8 cellular contexts compared by ENCODE assay signal in genomic region chr7:43649755-43650274, GRCh38.
DNase-seq lines count a peak whose midpoint lies in the region; ATAC-seq, FAIRE-seq and TF ChIP-seq lines count a peak whose summit lies in the region.

No MANE protein-coding gene starts in this region.

- POLR2A ChIA-PET in HCT116 (lab: Charles Lee), result no interaction called here

- H4K20me1 ChIP-seq in HCT116 (ENCODE audit: insufficient read depth), result no peaks in the 10 kb centered on the region; the same call in 1 of the 2 replicates

- H3K27me3 ChIP-seq in HCT116 (ENCODE audit: insufficient read depth, low read length) (no peaks in the 10 kb centered on the region), tibial artery (no peaks in the 10 kb centered on the region)

- H3K4me1 ChIP-seq in HCT116 (ENCODE audit: control insufficient read depth in 1 of 2, insufficient read depth in 2 of 2, low read length in 2 of 2), result peaks cover 54 to 63% of the 10 kb centered on the region in 2 experiments
- H3K4me1 ChIP-seq in tibial artery, result peaks cover 0 to 77% (median 66%) of the 10 kb centered on the region in 4 donors

- no peak for TF ChIP-seq RAD21 in HCT116 (IDR thresholded peaks at IDR 0.05; ENCODE audit: low read depth)

- H2AFZ ChIP-seq in HCT116 (ENCODE audit: low read depth, low read length, poor library complexity, severe bottlenecking), result no peak overlapping the region

- TF ChIP-seq POLR2A in HCT116 (IDR thresholded peaks at IDR 0.05; ENCODE audit: borderline replicate concordance, extremely low read depth, insufficient read depth, insufficient read length), result no peak

- H3K79me2 ChIP-seq in HCT116 (ENCODE audit: insufficient read depth, low read length), result peaks cover 85% of the 10 kb centered on the region

- H3K27ac ChIP-seq in HCT116 (ENCODE audit: low read depth, low read length) (peak overlapping the region; percentile 38; the same call in 1 of the 2 replicates), tibial artery (peak overlapping the region; percentile 82 to 91), substantia nigra (ENCODE audit: low read depth, low read length, poor library complexity, severe bottlenecking) (no peak overlapping the region)

- no peaks in the 10 kb centered on the region for H3K9me3 ChIP-seq in HCT116 (ENCODE audit: control insufficient read depth in 1 of 2, insufficient read depth in 1 of 2, low read depth in 1 of 2, low read length in 2 of 2)
- no peaks in the 10 kb centered on the region for H3K9me3 ChIP-seq in tibial artery

- peak; percentile 49 for DNase-seq in GM18507 (ENCODE audit: extremely low spot score, insufficient read length, low read depth)
- no peak for DNase-seq in HCT116 (ENCODE audit: low read depth, low spot score)
- peak; percentile 92 for DNase-seq in NAMALWA (ENCODE audit: low spot score)
- DNase-seq in activated T-cell treated with anti-CD3 and anti-CD28 coated beads, Interleukin-2, amount 50 U/mL, for 48 hours, result peak; percentile 65 to 69
- peak; percentile 79 for DNase-seq in kidney tubule cell (ENCODE audit: low spot score)
- no peak for DNase-seq in tibial artery
- DNase-seq in NCI-H1417 (lab: John Stamatoyannopoulos, UW), result no peak
- DNase-seq in substantia nigra (lab: John Stamatoyannopoulos, UW), result no peak

- RAD21 ChIA-PET in HCT116 (lab: Charles Lee; ENCODE audit: low non-redundant PET in 1 of 2, low total read pairs in 2 of 2, uncharacterized antibody in 2 of 2, unreplicated experiment in 2 of 2), result no interaction called here

- BruUV-seq in HCT116 (replicated peaks; lab: Mats Ljungman, UMichigan), result no TSS peak

- peak overlapping the region; percentile 71 for H3K4me2 ChIP-seq in HCT116 (ENCODE audit: low read length)

- H3K9me2 ChIP-seq in HCT116 (ENCODE audit: insufficient read depth), result no peaks in the 10 kb centered on the region

- CTCF ChIA-PET in HCT116 (lab: Charles Lee), result interaction anchor here (1.0 to 1.5 kb wide), 3 partner anchors 10 to 67 kb away, joined by 3 to 4 read pairs (median 3); no protein-coding TSS in a partner anchor

- H3K36me3 ChIP-seq in HCT116 (ENCODE audit: control insufficient read depth in 1 of 2, insufficient read depth in 2 of 2, low read length in 2 of 2) (peaks cover 0 to 21% of the 10 kb centered on the region in 2 experiments; a peak in 1 of 4 replicates), tibial artery (peaks cover 0 to 3% (median 0%) of the 10 kb centered on the region in 3 donors)

- intact Hi-C loops in HCT116 (cut with micrococcal nuclease), result no loop called here
- intact Hi-C loops in tibial artery (cut with DNase I; ENCODE audit: low total_unique reads), result loop anchor here (10.0 kb wide), 1 partner anchor 65 kb away; the partner anchor contains the start of gene STK17A

- no peak for TF ChIP-seq CTCF in HCT116 (IDR thresholded peaks at IDR 0.05 in 2 of 3, conservative IDR thresholded peaks at IDR 0.05 in 1 of 3; ENCODE audit: borderline replicate concordance in 1 of 3, insufficient read depth in 1 of 3, low read depth in 2 of 3, low read length in 2 of 3)
- no peak for TF ChIP-seq CTCF in tibial artery (IDR thresholded peaks at IDR 0.05)

- peak; percentile 97 for FAIRE-seq in GM18507 (lab: Jason Lieb, UNC)

- H3K9ac ChIP-seq in HCT116 (ENCODE audit: low read length), result peak overlapping the region; percentile 31

- ATAC-seq in HCT116, result no peak

- H3K4me3 ChIP-seq in HCT116 (replicated peaks in 1 of 2; ENCODE audit: low read depth in 1 of 2, low read length in 2 of 2) (0 out of 4 replicates have a peak overlapping the region, but pooled peaks of 1 of the 2 experiments have one; percentile 4), tibial artery (no peak overlapping the region)

TF ChIP-seq in HCT116, 20 proteins besides CTCF, POLR2A, EP300 and RAD21:
- TF ChIP-seq SP1 (IDR thresholded peaks at IDR 0.05; ENCODE audit: low read depth), result no peak
- TF ChIP-seq, protein P1, sequence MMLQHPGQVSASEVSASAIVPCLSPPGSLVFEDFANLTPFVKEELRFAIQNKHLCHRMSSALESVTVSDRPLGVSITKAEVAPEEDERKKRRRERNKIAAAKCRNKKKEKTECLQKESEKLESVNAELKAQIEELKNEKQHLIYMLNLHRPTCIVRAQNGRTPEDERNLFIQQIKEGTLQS (IDR thresholded peaks at IDR 0.05), result no peak
- TF ChIP-seq ZFX (IDR thresholded peaks at IDR 0.05), result no peak
- no peak for TF ChIP-seq POLR2AphosphoS5 (IDR thresholded peaks at IDR 0.05; ENCODE audit: low read depth, low read length)
- TF ChIP-seq JUND (IDR thresholded peaks at IDR 0.05), result no peak
- TF ChIP-seq EZH2 (IDR thresholded peaks at IDR 0.05), result no peak
- TF ChIP-seq CBX3 (IDR thresholded peaks at IDR 0.05; ENCODE audit: low read depth), result no peak
- no peak for TF ChIP-seq SRF (IDR thresholded peaks at IDR 0.05; ENCODE audit: low read depth)
- TF ChIP-seq, protein P2, sequence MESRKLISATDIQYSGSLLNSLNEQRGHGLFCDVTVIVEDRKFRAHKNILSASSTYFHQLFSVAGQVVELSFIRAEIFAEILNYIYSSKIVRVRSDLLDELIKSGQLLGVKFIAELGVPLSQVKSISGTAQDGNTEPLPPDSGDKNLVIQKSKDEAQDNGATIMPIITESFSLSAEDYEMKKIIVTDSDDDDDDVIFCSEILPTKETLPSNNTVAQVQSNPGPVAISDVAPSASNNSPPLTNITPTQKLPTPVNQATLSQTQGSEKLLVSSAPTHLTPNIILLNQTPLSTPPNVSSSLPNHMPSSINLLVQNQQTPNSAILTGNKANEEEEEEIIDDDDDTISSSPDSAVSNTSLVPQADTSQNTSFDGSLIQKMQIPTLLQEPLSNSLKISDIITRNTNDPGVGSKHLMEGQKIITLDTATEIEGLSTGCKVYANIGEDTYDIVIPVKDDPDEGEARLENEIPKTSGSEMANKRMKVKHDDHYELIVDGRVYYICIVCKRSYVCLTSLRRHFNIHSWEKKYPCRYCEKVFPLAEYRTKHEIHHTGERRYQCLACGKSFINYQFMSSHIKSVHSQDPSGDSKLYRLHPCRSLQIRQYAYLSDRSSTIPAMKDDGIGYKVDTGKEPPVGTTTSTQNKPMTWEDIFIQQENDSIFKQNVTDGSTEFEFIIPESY (IDR thresholded peaks at IDR 0.05; ENCODE audit: extremely low read depth, insufficient replicate concordance, low read length), result no peak
- TF ChIP-seq TCF7L2 (IDR thresholded peaks at IDR 0.05; ENCODE audit: borderline replicate concordance, extremely low read depth, insufficient read depth, insufficient read length), result no peak
- TF ChIP-seq ZNF274 (IDR thresholded peaks at IDR 0.05; ENCODE audit: low read depth, low read length), result no peak
- no peak for TF ChIP-seq CEBPB (IDR thresholded peaks at IDR 0.05; ENCODE audit: low read depth)
- TF ChIP-seq SIN3A (IDR thresholded peaks at IDR 0.05; ENCODE audit: low read depth), result no peak
- no peak for TF ChIP-seq EZH2phosphoT487 (IDR thresholded peaks at IDR 0.05; ENCODE audit: borderline replicate concordance)

Comparison
In these comparisons a context has a peak if more than half of its experiments do, and no peak if none do; other contexts are left out.
1. DNase-seq: peak in GM18507 (single experiment), NAMALWA (single experiment), activated T-cell treated with anti-CD3 and anti-CD28 coated beads, Interleukin-2, amount 50 U/mL, for 48 hours (2 of 2) and kidney tubule cell (single experiment); none in HCT116 (single experiment), tibial artery (0 of 2), NCI-H1417 (0 of 3) and substantia nigra (0 of 49).